Comparison of ENCODE assay signal across 8 cellular contexts in the genomic region with DNA sequence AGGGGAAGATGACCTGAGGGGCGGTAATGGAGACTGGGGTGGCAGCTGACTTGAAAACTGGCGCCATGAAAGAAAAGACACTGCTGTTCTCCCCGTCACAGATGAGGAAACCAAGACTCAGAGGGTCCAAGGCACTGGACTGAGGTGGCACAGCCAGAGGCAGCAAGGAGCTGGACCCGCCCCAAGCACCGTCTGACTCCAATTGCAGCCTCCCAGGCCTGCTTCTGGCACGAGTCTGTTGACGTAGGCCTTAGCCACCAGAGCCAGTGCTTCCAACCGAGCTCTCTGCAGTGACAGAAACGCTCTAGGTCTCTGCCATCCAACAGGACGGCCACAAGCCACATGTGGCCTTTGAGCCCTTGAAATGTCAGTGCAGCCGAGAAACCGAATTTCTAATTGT.
"Had no signal": no experiment of that assay in that cellular context is flagged by ENCODE, and none has a peak within 500 bp of the region (broad histone marks: within the 10 kb centered on the region; RNA-seq: fewer than 3 reads in every experiment).

No MANE protein-coding gene starts in this region.

- FAIRE-seq: H54, HTR-8/SVneo, K562 had no signal

- H3K4me3 ChIP-seq: GM23248, K562 had no signal

- H3K27ac ChIP-seq: GM23248, KMS-11 had no signal

- H3K4me2 ChIP-seq: KMS-11 had no signal

- H2AFZ ChIP-seq: GM23248 had no signal

- H3K9ac ChIP-seq: GM23248, KMS-11 had no signal

- DNase-seq: GM23248, GOT3, HCEC 1CT, IMR-90 had no signal
